ENCODE assay signal across 19 cellular contexts in genomic region chr20:56005389-56005715, GRCh38. TPM values are rescaled to one million over a fixed set of nuclear protein-coding genes. Genes with fewer than 3 reads are reported as not detected.
DNase-seq lines count a peak whose midpoint lies in the region; ATAC-seq, FAIRE-seq and TF ChIP-seq lines count a peak whose summit lies in the region.
"Had no signal": no experiment of that assay in that cellular context is flagged by ENCODE, and none has a peak within 500 bp of the region (broad histone marks: within the 10 kb centered on the region; RNA-seq: fewer than 3 reads in every experiment).

CBLN4 (minus strand) TSS chr20:56005519; CDS start chr20:56004171, 1,348 bp downstream.

- TF ChIP-seq CTCF in upper lobe of right lung (IDR thresholded peaks at IDR 0.05) = no peak

- H3K9ac ChIP-seq in mesendoderm (ENCODE audit: low read length) = no peak within 1 kb of the TSS

- H2AK5ac ChIP-seq in mesendoderm (ENCODE audit: low read length) = no peak within 1 kb of the TSS

- peak within 1 kb of the TSS; percentile 34 for H3K4me2 ChIP-seq in mesendoderm (ENCODE audit: low read length)

- H3K23ac ChIP-seq in mesendoderm (ENCODE audit: low read length) = peak within 1 kb of the TSS; percentile 24

- no peak for ATAC-seq in activated naive CD8-positive, alpha-beta T cell treated with anti-CD3 and anti-CD28 coated beads, Interleukin-2, amount 10 ng/mL, durations not matched to agents 7 days and 5 days (ENCODE audit: low read depth)
- ATAC-seq in activated naive CD8-positive, alpha-beta T cell treated with anti-CD3 and anti-CD28 coated beads, Interleukin-2, amount 50 U/mL, for 24 hours = no peak
- ATAC-seq in upper lobe of right lung (no peak), HG02759 (IDR thresholded peaks at IDR 0.05; ENCODE audit: unreplicated experiment) (no peak), GM18873 (IDR thresholded peaks at IDR 0.05; ENCODE audit: low FRiP score, unreplicated experiment) (no peak), GM18870 (IDR thresholded peaks at IDR 0.05; ENCODE audit: unreplicated experiment) (no peak)

- H3K18ac ChIP-seq in mesendoderm (ENCODE audit: low read length) = no peak within 1 kb of the TSS

- peaks cover 28% of the 10 kb centered on the region for H3K27me3 Mint-ChIP-seq in activated naive CD8-positive, alpha-beta T cell treated with anti-CD3 and anti-CD28 coated beads, Interleukin-2, amount 10 ng/mL, durations not matched to agents 7 days and 5 days
- H3K27me3 Mint-ChIP-seq in activated naive CD8-positive, alpha-beta T cell treated with anti-CD3 and anti-CD28 coated beads, Interleukin-2, amount 50 U/mL, for 24 hours = peaks cover 29% of the 10 kb centered on the region

- H2BK5ac ChIP-seq in mesendoderm (ENCODE audit: low read length) = no peak within 1 kb of the TSS

- H2BK15ac ChIP-seq in mesendoderm (replicated peaks; ENCODE audit: low read depth) = no peak within 1 kb of the TSS

- FAIRE-seq in endometrium (lab: Jason Lieb, UNC) = peak; percentile 92
- FAIRE-seq: A204.1, GM12892, H54 had no signal

- H4K8ac ChIP-seq in mesendoderm (ENCODE audit: low read depth, low read length) = no peak within 1 kb of the TSS

- H3K27me3 ChIP-seq in mesendoderm (ENCODE audit: insufficient read depth, low read length, poor library complexity) = peaks cover 51% of the 10 kb centered on the region
- peaks cover 61% of the 10 kb centered on the region for H3K27me3 ChIP-seq in upper lobe of right lung

- DNase-seq in activated naive CD8-positive, alpha-beta T cell treated with anti-CD3 and anti-CD28 coated beads, Interleukin-2, amount 10 ng/mL, durations not matched to agents 7 days and 5 days = no peak
- no peak for DNase-seq in activated naive CD8-positive, alpha-beta T cell treated with anti-CD3 and anti-CD28 coated beads, Interleukin-2, amount 50 U/mL, for 24 hours
- DNase-seq in mesendoderm (peak; percentile 13), upper lobe of right lung (no peak)
- DNase-seq: DMS79, GDM1, MM.1S, NCI-H1105 treated with DMSO at 0.1 percent for 48 hours, NCI-H2029, NCI-H510A, SHP77 treated with DMSO at 0.1 percent for 48 hours had no signal

- peak within 1 kb of the TSS; percentile 61 for H3K27ac Mint-ChIP-seq in activated naive CD8-positive, alpha-beta T cell treated with anti-CD3 and anti-CD28 coated beads, Interleukin-2, amount 10 ng/mL, durations not matched to agents 7 days and 5 days
- H3K27ac Mint-ChIP-seq in activated naive CD8-positive, alpha-beta T cell treated with anti-CD3 and anti-CD28 coated beads, Interleukin-2, amount 50 U/mL, for 24 hours = no peak within 1 kb of the TSS

- peaks cover 9% of the 10 kb centered on the region for H3K9me3 Mint-ChIP-seq in activated naive CD8-positive, alpha-beta T cell treated with anti-CD3 and anti-CD28 coated beads, Interleukin-2, amount 10 ng/mL, durations not matched to agents 7 days and 5 days
- H3K9me3 Mint-ChIP-seq in activated naive CD8-positive, alpha-beta T cell treated with anti-CD3 and anti-CD28 coated beads, Interleukin-2, amount 50 U/mL, for 24 hours = no peaks in the 10 kb centered on the region

- no peaks in the 10 kb centered on the region for H3K79me1 ChIP-seq in mesendoderm (ENCODE audit: low read length)

- peak within 1 kb of the TSS; percentile 30 for H3K56ac ChIP-seq in mesendoderm (ENCODE audit: low read length)

- H3K4me3 ChIP-seq in mesendoderm (ENCODE audit: low read length) = no peak within 1 kb of the TSS
- peak within 1 kb of the TSS; percentile 16 for H3K4me3 ChIP-seq in upper lobe of right lung

- peak within 1 kb of the TSS; percentile 47 for H3K4me3 Mint-ChIP-seq in activated naive CD8-positive, alpha-beta T cell treated with anti-CD3 and anti-CD28 coated beads, Interleukin-2, amount 10 ng/mL, durations not matched to agents 7 days and 5 days
- H3K4me3 Mint-ChIP-seq in activated naive CD8-positive, alpha-beta T cell treated with anti-CD3 and anti-CD28 coated beads, Interleukin-2, amount 50 U/mL, for 24 hours = no peak within 1 kb of the TSS

- no peak within 1 kb of the TSS for H2BK120ac ChIP-seq in mesendoderm (ENCODE audit: low read depth, low read length)

- H3K36me3 ChIP-seq in mesendoderm (ENCODE audit: control insufficient read depth, insufficient read depth, low read length) (no peaks in the 10 kb centered on the region), upper lobe of right lung (no peaks in the 10 kb centered on the region)

- no peaks in the 10 kb centered on the region for H3K36me3 Mint-ChIP-seq in activated naive CD8-positive, alpha-beta T cell treated with anti-CD3 and anti-CD28 coated beads, Interleukin-2, amount 10 ng/mL, durations not matched to agents 7 days and 5 days
- H3K36me3 Mint-ChIP-seq in activated naive CD8-positive, alpha-beta T cell treated with anti-CD3 and anti-CD28 coated beads, Interleukin-2, amount 50 U/mL, for 24 hours (ENCODE audit: low read depth) = no peaks in the 10 kb centered on the region

- intact Hi-C loops in upper lobe of right lung (cut with DNase I) = no loop called here

- H3K4me1 ChIP-seq in mesendoderm (ENCODE audit: control insufficient read depth, low read depth, low read length) = no peaks in the 10 kb centered on the region
- H3K4me1 ChIP-seq in upper lobe of right lung = no peaks in the 10 kb centered on the region

- no peak within 1 kb of the TSS for H3K4ac ChIP-seq in mesendoderm (ENCODE audit: low read depth, low read length)

- H4K5ac ChIP-seq in mesendoderm (ENCODE audit: low read length) = no peak within 1 kb of the TSS

- H3K4me1 Mint-ChIP-seq in activated naive CD8-positive, alpha-beta T cell treated with anti-CD3 and anti-CD28 coated beads, Interleukin-2, amount 10 ng/mL, durations not matched to agents 7 days and 5 days = no peaks in the 10 kb centered on the region
- no peaks in the 10 kb centered on the region for H3K4me1 Mint-ChIP-seq in activated naive CD8-positive, alpha-beta T cell treated with anti-CD3 and anti-CD28 coated beads, Interleukin-2, amount 50 U/mL, for 24 hours

- POLR2A ChIA-PET in activated naive CD8-positive, alpha-beta T cell treated with anti-CD3 and anti-CD28 coated beads, Interleukin-2, amount 10 ng/mL, durations not matched to agents 7 days and 5 days (lab: Charles Lee) = no interaction called here

- no CpG with 5 or more reads among the region's 29 CpGs for WGBS in mesendoderm (ENCODE audit: extremely low coverage, insufficient coverage, low lambda C conversion rate)

- no peaks in the 10 kb centered on the region for H3K9me3 ChIP-seq in upper lobe of right lung

- H3K27ac ChIP-seq in mesendoderm (ENCODE audit: low read depth, low read length) (no peak within 1 kb of the TSS), upper lobe of right lung (no peak within 1 kb of the TSS)
- H3K27ac ChIP-seq: C4-2B had no signal

- H3K79me2 ChIP-seq in mesendoderm (ENCODE audit: control insufficient read depth, insufficient read depth, low read length) = no peaks in the 10 kb centered on the region

RNA-seq across cellular contexts. Expression of gene CBLN4, which starts in this region (rescaled TPM):
- not detected for total RNA-seq in activated naive CD8-positive, alpha-beta T cell treated with anti-CD3 and anti-CD28 coated beads, Interleukin-2, amount 10 ng/mL, durations not matched to agents 7 days and 5 days
- 0.01 TPM for polyA plus RNA-seq in mesendoderm (2013, experiment 1 of 2)
- not detected for polyA plus RNA-seq in mesendoderm (2013, experiment 2 of 2)
- 1.5 TPM for total RNA-seq in upper lobe of right lung
